1 cellular context compared by ENCODE assay signal in genomic region chr10:72523932-72524396, GRCh38.
TF ChIP-seq lines count a peak whose summit lies in the region.

No MANE protein-coding gene starts in this region.

TF ChIP-seq in HepG2, 621 proteins besides CTCF, POLR2A, EP300 and RAD21 (continued from another document and continues in another):
- TF ChIP-seq ZNF770 (CRISPR knock-in tag; IDR thresholded peaks at IDR 0.05): peak; percentile 87
- no peak for TF ChIP-seq ZNF720 (CRISPR knock-in tag; IDR thresholded peaks at IDR 0.05)
- no peak for TF ChIP-seq NRL (CRISPR knock-in tag; IDR thresholded peaks at IDR 0.05; ENCODE audit: borderline replicate concordance)
- no peak for TF ChIP-seq ELF1 (CRISPR knock-in tag; IDR thresholded peaks at IDR 0.05)
- TF ChIP-seq PLRG1 (conservative IDR thresholded peaks at IDR 0.05): no peak
- no peak for TF ChIP-seq ZBTB40 (IDR thresholded peaks at IDR 0.05)
- TF ChIP-seq ZBTB40 (CRISPR knock-in tag; IDR thresholded peaks at IDR 0.05): no peak
- no peak for TF ChIP-seq SMARCC2 (IDR thresholded peaks at IDR 0.05)
- 0 out of 2 replicates have a peak, but pooled peaks have one; percentile 44 for TF ChIP-seq ZMYM2 (CRISPR knock-in tag; IDR thresholded peaks at IDR 0.05)
- TF ChIP-seq NR0B2 (CRISPR knock-in tag; IDR thresholded peaks at IDR 0.05): no peak
- TF ChIP-seq ZNF224 (CRISPR knock-in tag; IDR thresholded peaks at IDR 0.05): no peak
- no peak for TF ChIP-seq CCAR2 (optimal IDR thresholded peaks at IDR 0.05; ENCODE audit: low read depth, low read length)
- no peak for TF ChIP-seq ZNF747 (CRISPR knock-in tag; IDR thresholded peaks at IDR 0.05; ENCODE audit: borderline replicate concordance)
- no peak for TF ChIP-seq SOX6 (IDR thresholded peaks at IDR 0.05)
- TF ChIP-seq SOX6 (CRISPR knock-in tag; IDR thresholded peaks at IDR 0.05): peak; percentile 76
- TF ChIP-seq ZNF660 (CRISPR knock-in tag; IDR thresholded peaks at IDR 0.05; ENCODE audit: borderline replicate concordance, low read depth): no peak
- TF ChIP-seq CC2D1A (CRISPR knock-in tag; IDR thresholded peaks at IDR 0.05): no peak
- no peak for TF ChIP-seq GMEB1 (CRISPR knock-in tag; IDR thresholded peaks at IDR 0.05; ENCODE audit: borderline replicate concordance)
- TF ChIP-seq TCF12 (IDR thresholded peaks at IDR 0.05): no peak
- TF ChIP-seq TCF12 (CRISPR knock-in tag; IDR thresholded peaks at IDR 0.05): no peak
- no peak for TF ChIP-seq NR2F2 (IDR thresholded peaks at IDR 0.05; ENCODE audit: borderline replicate concordance, low read depth)
- TF ChIP-seq GATAD1 (CRISPR knock-in tag; IDR thresholded peaks at IDR 0.05): no peak
- TF ChIP-seq HMG20B (CRISPR knock-in tag; conservative IDR thresholded peaks at IDR 0.05): no peak
- no peak for TF ChIP-seq ZBTB7B (CRISPR knock-in tag; IDR thresholded peaks at IDR 0.05)
- TF ChIP-seq ZNF619 (CRISPR knock-in tag; IDR thresholded peaks at IDR 0.05): no peak
- no peak for TF ChIP-seq ZNF30 (CRISPR knock-in tag; IDR thresholded peaks at IDR 0.05)
- TF ChIP-seq SPEN (CRISPR knock-in tag; IDR thresholded peaks at IDR 0.05; ENCODE audit: low read depth): no peak
- TF ChIP-seq MLXIP (CRISPR knock-in tag; IDR thresholded peaks at IDR 0.05; ENCODE audit: borderline replicate concordance): no peak
- TF ChIP-seq ZNF564 (CRISPR knock-in tag; IDR thresholded peaks at IDR 0.05): no peak
- TF ChIP-seq RXRB (CRISPR knock-in tag; IDR thresholded peaks at IDR 0.05; ENCODE audit: borderline replicate concordance): 0 out of 2 replicates have a peak, but pooled peaks have one; percentile 11
- no peak for TF ChIP-seq MLX (CRISPR knock-in tag; IDR thresholded peaks at IDR 0.05)
- TF ChIP-seq CHD4 (IDR thresholded peaks at IDR 0.05; ENCODE audit: borderline replicate concordance, low read length): no peak
- TF ChIP-seq HMG20A (CRISPR knock-in tag; IDR thresholded peaks at IDR 0.05; ENCODE audit: borderline replicate concordance): no peak
- no peak for TF ChIP-seq DMTF1 (CRISPR knock-in tag; IDR thresholded peaks at IDR 0.05)
- no peak for TF ChIP-seq SKI (IDR thresholded peaks at IDR 0.05; ENCODE audit: partially characterized antibody)
- no peak for TF ChIP-seq HNF4G (IDR thresholded peaks at IDR 0.05; ENCODE audit: borderline replicate concordance, low read depth, low read length)
- TF ChIP-seq HNF4G (CRISPR knock-in tag; IDR thresholded peaks at IDR 0.05; ENCODE audit: borderline replicate concordance, low read depth): no peak
- TF ChIP-seq BATF2 (CRISPR knock-in tag; IDR thresholded peaks at IDR 0.05): no peak
- TF ChIP-seq ZNF484 (CRISPR knock-in tag; IDR thresholded peaks at IDR 0.05; ENCODE audit: borderline replicate concordance, low read depth): no peak
- peak; percentile 73 for TF ChIP-seq ZMYM3 (CRISPR knock-in tag; IDR thresholded peaks at IDR 0.05)
- no peak for TF ChIP-seq SAFB2 (CRISPR knock-in tag; IDR thresholded peaks at IDR 0.05; ENCODE audit: borderline replicate concordance, low read depth)
- no peak for TF ChIP-seq NFYC (CRISPR knock-in tag; IDR thresholded peaks at IDR 0.05)
- TF ChIP-seq ZBTB46 (CRISPR knock-in tag; IDR thresholded peaks at IDR 0.05; ENCODE audit: borderline replicate concordance): no peak
- TF ChIP-seq ZNF235 (CRISPR knock-in tag; IDR thresholded peaks at IDR 0.05; ENCODE audit: borderline replicate concordance): no peak
